8 cellular contexts compared by ENCODE assay signal in genomic region chr6:147347882-147348214, GRCh38.
"Had no signal": no experiment of that assay in that cellular context is flagged by ENCODE, and none has a peak within 500 bp of the region (broad histone marks: within the 10 kb centered on the region; RNA-seq: fewer than 3 reads in every experiment).

No MANE protein-coding gene starts in this region.

- H3K9me3 ChIP-seq: HAP-1 had no signal

- FAIRE-seq: HepG2 had no signal

- H3K4me1 ChIP-seq: HAP-1 had no signal

- H3K36me3 ChIP-seq: HAP-1 had no signal

- H3K4me3 ChIP-seq: GM23248, HAP-1 had no signal

- DNase-seq: GM23248, GOT3, H7, HFFc6, KG1 had no signal

- H3K27ac ChIP-seq: GM23248, HL-60 had no signal
